In genomic region chr1:109718495-109718894, GRCh38 we compare ENCODE assay signal across 10 cellular contexts. TPM values are rescaled to one million over a fixed set of nuclear protein-coding genes. Genes with fewer than 3 reads are reported as not detected.
A peak's percentile ranks its signal among the peaks of the same experiment; 100 is the strongest.
DNase-seq lines count a peak whose midpoint lies in the region; ATAC-seq, FAIRE-seq and TF ChIP-seq lines count a peak whose summit lies in the region.
"Had no signal": no experiment of that assay in that cellular context is flagged by ENCODE, and none has a peak within 500 bp of the region (broad histone marks: within the 10 kb centered on the region; RNA-seq: fewer than 3 reads in every experiment).

No MANE protein-coding gene starts in this region.

- FAIRE-seq in endothelial cell of umbilical vein (lab: Jason Lieb, UNC) (no peak), urothelium cell line (lab: Jason Lieb, UNC) (no peak)

- intact Hi-C loops in Right ventricle myocardium inferior (cut with DNase I): loop anchor here (5.0 kb wide), 2 partner anchors 51 to 54 kb away; partner anchors contain the start of gene GSTM2
- intact Hi-C loops in endothelial cell of umbilical vein (cut with micrococcal nuclease): loop anchor here (1.0 kb wide), 1 partner anchor 55 kb away; no protein-coding TSS in a partner anchor

- dilution Hi-C loops in endothelial cell of umbilical vein (cut with MboI; ENCODE audit: extremely low pct_ligation_motif_present, low sequenced_read_pairs): no loop called here

- H4K20me1 ChIP-seq in endothelial cell of umbilical vein (replicated peaks; ENCODE audit: control insufficient read depth, extremely low read depth, insufficient read depth, low read length): no peaks in the 10 kb centered on the region

- ATAC-seq in Right ventricle myocardium inferior: peak; percentile 47
- ATAC-seq in GM18861 (IDR thresholded peaks at IDR 0.05; ENCODE audit: unreplicated experiment): no peak
- ATAC-seq in GM18858 (IDR thresholded peaks at IDR 0.05; ENCODE audit: unreplicated experiment): no peak
- ATAC-seq: natural killer cell treated with Interleukin-12 subunit alpha and Interleukin-12 subunit beta and Interleukin-15 and Interleukin-18, amount 100 ng/mL, for 72 hours had no signal

- H2AFZ ChIP-seq in endothelial cell of umbilical vein (ENCODE audit: low read depth, low read length): no peak overlapping the region

- no peak overlapping the region for H3K4me2 ChIP-seq in endothelial cell of umbilical vein (ENCODE audit: insufficient read depth, low read length)

- DNase-seq in Right ventricle myocardium inferior (ENCODE audit: missing footprints) (no peak), right atrium auricular region (ENCODE audit: low spot score) (no peak), endothelial cell of umbilical vein (ENCODE audit: low read depth, low spot score) (peak; percentile 32), urothelium cell line (ENCODE audit: low spot score) (peak; percentile 37)
- DNase-seq: activated effector memory CD4-positive, alpha-beta T cell treated with anti-CD3 and anti-CD28 coated beads, Interleukin-2, amount 50 U/mL, for 16 hours; NCI-H1105; T-helper 1 cell had no signal

- POLR2A ChIA-PET in endothelial cell of umbilical vein (lab: Charles Lee): no interaction called here

- TF ChIP-seq CTCF in right atrium auricular region (IDR thresholded peaks at IDR 0.05) (peak in 1 of 2 donors; percentile 30), endothelial cell of umbilical vein (IDR thresholded peaks at IDR 0.05; ENCODE audit: extremely low read depth in 1 of 2, insufficient read depth in 1 of 2, low read depth in 1 of 2, low read length in 2 of 2) (peak in 1 of 2 donors; percentile 12)

- no TSS peak for BruUV-seq in endothelial cell of umbilical vein (replicated peaks; lab: Mats Ljungman, UMichigan)

- H3K79me2 ChIP-seq in endothelial cell of umbilical vein (ENCODE audit: control insufficient read depth, insufficient read depth, low read length): no peaks in the 10 kb centered on the region

- H3K4me1 ChIP-seq in right atrium auricular region (no peaks in the 10 kb centered on the region), endothelial cell of umbilical vein (ENCODE audit: control insufficient read depth, extremely low read depth, insufficient read depth, low read length) (peaks cover 8% of the 10 kb centered on the region)

- H3K27ac ChIP-seq in right atrium auricular region (no peak overlapping the region), endothelial cell of umbilical vein (ENCODE audit: insufficient read depth, low read depth, low read length) (no peak overlapping the region)

- H3K9me1 ChIP-seq in endothelial cell of umbilical vein (replicated peaks; ENCODE audit: control insufficient read depth, extremely low read depth, insufficient read depth, low read length): no peaks in the 10 kb centered on the region

- no peak overlapping the region for H3K9ac ChIP-seq in endothelial cell of umbilical vein (replicated peaks; ENCODE audit: extremely low read depth, insufficient read depth, low read length)

- CTCF ChIA-PET in endothelial cell of umbilical vein (lab: Charles Lee): interaction anchor here (0.7 to 3.6 kb wide), 9 partner anchors 10 to 266 kb away, joined by 3 to 15 read pairs (median 6); partner anchors contain the start of genes AHCYL1 and GSTM1

- H3K36me3 ChIP-seq in right atrium auricular region (no peaks in the 10 kb centered on the region), endothelial cell of umbilical vein (ENCODE audit: control insufficient read depth in 2 of 2, extremely low read depth in 1 of 2, insufficient read depth in 2 of 2, low read length in 2 of 2) (no peaks in the 10 kb centered on the region)

- H3K27me3 ChIP-seq in right atrium auricular region (no peaks in the 10 kb centered on the region), endothelial cell of umbilical vein (ENCODE audit: control insufficient read depth in 2 of 2, insufficient read depth in 2 of 2, low read length in 2 of 2) (no peaks in the 10 kb centered on the region)

- H3K4me3 ChIP-seq in right atrium auricular region (no peak overlapping the region), endothelial cell of umbilical vein (replicated peaks in 1 of 3; ENCODE audit: insufficient read depth in 1 of 3, low read depth in 1 of 3, low read length in 3 of 3) (no peak overlapping the region)

- TF ChIP-seq POLR2A in endothelial cell of umbilical vein (IDR thresholded peaks at IDR 0.05; ENCODE audit: low read depth, low read length): no peak

- H3K9me3 ChIP-seq in right atrium auricular region: no peaks in the 10 kb centered on the region
- no peaks in the 10 kb centered on the region for H3K9me3 ChIP-seq in endothelial cell of umbilical vein (replicated peaks; ENCODE audit: control insufficient read depth, insufficient read depth, low read length)

TF ChIP-seq in endothelial cell of umbilical vein, 7 proteins besides CTCF, POLR2A, EP300 and RAD21 (continues in another document):
- no peak for TF ChIP-seq POLR2AphosphoS5 (IDR thresholded peaks at IDR 0.05; ENCODE audit: insufficient read depth, low read depth, low read length)
- no peak for TF ChIP-seq EZH2 (IDR thresholded peaks at IDR 0.05; ENCODE audit: borderline replicate concordance, low read depth, low read length, severe bottlenecking)
- no peak for TF ChIP-seq FOS (IDR thresholded peaks at IDR 0.05; ENCODE audit: borderline replicate concordance, insufficient read depth, low read length)
- no peak for TF ChIP-seq JUN (IDR thresholded peaks at IDR 0.05; ENCODE audit: borderline replicate concordance, insufficient read depth, insufficient read length, low read depth)
- no peak for TF ChIP-seq MYC (IDR thresholded peaks at IDR 0.05; ENCODE audit: low read depth, low read length)
- TF ChIP-seq MAX (IDR thresholded peaks at IDR 0.05; ENCODE audit: insufficient read depth, insufficient read length): no peak

RNA-seq across cellular contexts. Expression of gene GSTM5, which starts 6.4 kb away (rescaled TPM):
- total RNA-seq in Right ventricle myocardium inferior (2.8 TPM), right atrium auricular region (1 to 10 TPM; 2.8 to 3.6 TPM), endothelial cell of umbilical vein (0.51 and 1.6 TPM in 2 replicates)
- 0.21 and 0.25 TPM in 2 replicates for polyA plus RNA-seq in endothelial cell of umbilical vein
- polyA plus RNA-seq in endothelial cell of umbilical vein (2011; cell fraction: cytosol; rRNA removed): 0.19 and 0.32 TPM in 2 replicates
- polyA plus RNA-seq in endothelial cell of umbilical vein (2011; cell fraction: nucleus; rRNA removed): 0.22 and 0.24 TPM in 2 replicates
- polyA plus RNA-seq in endothelial cell of umbilical vein (2012): not detected in 2 replicates
- polyA minus RNA-seq in endothelial cell of umbilical vein: 0.15 and 0.28 TPM in 2 replicates
- not detected for polyA minus RNA-seq in endothelial cell of umbilical vein (2011; cell fraction: cytosol; rRNA and poly(A)+ RNA removed)
- polyA minus RNA-seq in endothelial cell of umbilical vein (2011; cell fraction: nucleus; rRNA and poly(A)+ RNA removed): 0.24 TPM in 1 of 2 replicates, not detected in the other
- total RNA-seq: natural killer cell treated with Interleukin-12 subunit alpha and Interleukin-12 subunit beta and Interleukin-15 and Interleukin-18, amount 100 ng/mL, for 72 hours had no signal

RNA-seq across cellular contexts. Expression of gene GSTM3, which starts 22.3 kb away (rescaled TPM):
- total RNA-seq in Right ventricle myocardium inferior (121 TPM), right atrium auricular region (100 to 1,000 TPM; 121 to 197 TPM), endothelial cell of umbilical vein (18.5 and 27.9 TPM in 2 replicates)
- 48.3 and 52.0 TPM in 2 replicates for polyA plus RNA-seq in endothelial cell of umbilical vein
- 54.1 and 70.7 TPM in 2 replicates for polyA plus RNA-seq in endothelial cell of umbilical vein (2011; cell fraction: cytosol; rRNA removed)
- polyA plus RNA-seq in endothelial cell of umbilical vein (2011; cell fraction: nucleus; rRNA removed): 25.9 and 33.8 TPM in 2 replicates
- 126 and 137 TPM in 2 replicates for polyA plus RNA-seq in endothelial cell of umbilical vein (2012)
- 33.8 and 34.9 TPM in 2 replicates for polyA minus RNA-seq in endothelial cell of umbilical vein
- 57.1 TPM for polyA minus RNA-seq in endothelial cell of umbilical vein (2011; cell fraction: cytosol; rRNA and poly(A)+ RNA removed)
- polyA minus RNA-seq in endothelial cell of umbilical vein (2011; cell fraction: nucleus; rRNA and poly(A)+ RNA removed): 5.3 and 6.4 TPM in 2 replicates

RNA-seq across cellular contexts. Expression of gene GSTM1, which starts 30.9 kb away (rescaled TPM):
- total RNA-seq in Right ventricle myocardium inferior (not detected), right atrium auricular region (10 to 100 TPM in 1 of 2 donors, not detected in 1; 21.6 TPM), endothelial cell of umbilical vein (35.5 TPM in 1 of 2 replicates, not detected in the other)
- 0.16 TPM in 1 of 2 replicates, not detected in the other for polyA plus RNA-seq in endothelial cell of umbilical vein
- polyA plus RNA-seq in endothelial cell of umbilical vein (2011; cell fraction: cytosol; rRNA removed): 0.16 TPM in 1 of 2 replicates, not detected in the other
- 0.28 and 0.35 TPM in 2 replicates for polyA plus RNA-seq in endothelial cell of umbilical vein (2011; cell fraction: nucleus; rRNA removed)
- polyA plus RNA-seq in endothelial cell of umbilical vein (2012): not detected in 2 replicates
- polyA minus RNA-seq in endothelial cell of umbilical vein: not detected in 2 replicates
- not detected for polyA minus RNA-seq in endothelial cell of umbilical vein (2011; cell fraction: cytosol; rRNA and poly(A)+ RNA removed)
- not detected in 2 replicates for polyA minus RNA-seq in endothelial cell of umbilical vein (2011; cell fraction: nucleus; rRNA and poly(A)+ RNA removed)

RNA-seq across cellular contexts. Expression of gene EPS8L3, which starts 45.2 kb away (rescaled TPM):
- not detected for total RNA-seq in Right ventricle myocardium inferior
- total RNA-seq in right atrium auricular region: under 1 TPM in 1 of 2 donors, not detected in 1; 0.19 TPM
- total RNA-seq in endothelial cell of umbilical vein: not detected in 2 replicates
- not detected in 2 replicates for polyA plus RNA-seq in endothelial cell of umbilical vein
- polyA plus RNA-seq in endothelial cell of umbilical vein (2011; cell fraction: cytosol; rRNA removed): not detected in 2 replicates
- polyA plus RNA-seq in endothelial cell of umbilical vein (2011; cell fraction: nucleus; rRNA removed): 0.10 and 0.53 TPM in 2 replicates
- polyA plus RNA-seq in endothelial cell of umbilical vein (2012): not detected in 2 replicates
- polyA minus RNA-seq in endothelial cell of umbilical vein: not detected in 2 replicates
- not detected for polyA minus RNA-seq in endothelial cell of umbilical vein (2011; cell fraction: cytosol; rRNA and poly(A)+ RNA removed)
- not detected in 2 replicates for polyA minus RNA-seq in endothelial cell of umbilical vein (2011; cell fraction: nucleus; rRNA and poly(A)+ RNA removed)
- total RNA-seq: natural killer cell treated with Interleukin-12 subunit alpha and Interleukin-12 subunit beta and Interleukin-15 and Interleukin-18, amount 100 ng/mL, for 72 hours had no signal

RNA-seq across cellular contexts. Expression of gene GSTM2, which starts 50.6 kb away (rescaled TPM):
- total RNA-seq in Right ventricle myocardium inferior: 77.4 TPM
- 10 to 100 TPM; 31.7 to 53.8 TPM for total RNA-seq in right atrium auricular region
- 12.0 and 21.5 TPM in 2 replicates for total RNA-seq in endothelial cell of umbilical vein
- 23.6 and 27.1 TPM in 2 replicates for polyA plus RNA-seq in endothelial cell of umbilical vein
- 7.7 and 11.7 TPM in 2 replicates for polyA plus RNA-seq in endothelial cell of umbilical vein (2011; cell fraction: cytosol; rRNA removed)
- 110 and 171 TPM in 2 replicates for polyA plus RNA-seq in endothelial cell of umbilical vein (2011; cell fraction: nucleus; rRNA removed)
- 13.3 and 25.1 TPM in 2 replicates for polyA plus RNA-seq in endothelial cell of umbilical vein (2012)
- polyA minus RNA-seq in endothelial cell of umbilical vein: 13.5 and 14.5 TPM in 2 replicates
- not detected for polyA minus RNA-seq in endothelial cell of umbilical vein (2011; cell fraction: cytosol; rRNA and poly(A)+ RNA removed)
- 8.7 and 9.2 TPM in 2 replicates for polyA minus RNA-seq in endothelial cell of umbilical vein (2011; cell fraction: nucleus; rRNA and poly(A)+ RNA removed)

Comparison
In these comparisons a context has a peak if more than half of its experiments do, and no peak if none do; other contexts are left out.
1. DNase-seq: peak in endothelial cell of umbilical vein (single experiment) and urothelium cell line (single experiment); none in Right ventricle myocardium inferior (single experiment) and right atrium auricular region (single experiment).